8 cellular contexts compared by ENCODE assay signal in the genomic region with DNA sequence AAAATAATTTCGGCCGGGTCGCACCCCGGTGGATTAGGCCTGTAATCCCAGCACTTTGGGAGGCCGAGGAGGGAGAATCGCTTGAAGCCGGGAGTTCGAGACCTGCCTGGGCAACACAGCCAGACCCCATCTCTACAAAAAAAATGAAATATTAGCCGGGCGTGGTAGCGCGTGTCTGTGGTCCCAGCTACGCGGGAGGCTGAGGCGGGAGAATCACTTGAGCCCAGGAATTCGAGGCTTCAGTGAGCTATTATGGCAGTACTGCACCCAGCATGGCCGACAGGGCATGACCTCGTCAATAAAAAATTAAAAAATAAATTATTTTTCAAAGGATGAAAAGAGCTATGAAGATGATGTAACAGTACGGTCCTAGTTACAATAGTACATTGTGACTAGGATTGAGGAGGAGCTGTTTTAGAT.
DNase-seq lines count a peak whose midpoint lies in the region; ATAC-seq and TF ChIP-seq lines count a peak whose summit lies in the region.

No MANE protein-coding gene starts in this region.

- peaks cover 21% of the 10 kb centered on the region for H3K36me3 ChIP-seq in neuron (ENCODE audit: insufficient read depth, low read length)

- no peak overlapping the region for H2AFZ ChIP-seq in neuron (ENCODE audit: low read depth, low read length)

- no peaks in the 10 kb centered on the region for H3K27me3 ChIP-seq in neuron (ENCODE audit: insufficient read depth, low read length)

- TF ChIP-seq POLR2A in NB4 (IDR thresholded peaks at IDR 0.05; ENCODE audit: extremely low read depth, insufficient read length): no peak

- ATAC-seq in HG03095 (IDR thresholded peaks at IDR 0.05; ENCODE audit: unreplicated experiment): no peak

- DNase-seq in COLO668 (lab: John Stamatoyannopoulos, UW; ENCODE audit: unreplicated experiment) (peak; percentile 15), NB4 (ENCODE audit: low read depth) (no peak), ecto neural progenitor cell (ENCODE audit: low spot score) (peak; percentile 51), HCEC 1CT (no peak), NCI-H446 (lab: John Stamatoyannopoulos, UW) (no peak)
- DNase-seq in activated CD4-positive, CD25-positive, alpha-beta regulatory T cell (lab: John Stamatoyannopoulos, UW): no peak

- no peak for TF ChIP-seq CTCF in NB4 (IDR thresholded peaks at IDR 0.05; ENCODE audit: low read depth, low read length)

- H3K4me3 ChIP-seq in NB4 (ENCODE audit: low read depth, low read length): peak overlapping the region; percentile 99
- peak overlapping the region; percentile 93 for H3K4me3 ChIP-seq in neuron (ENCODE audit: low read length)

- peaks cover 9% of the 10 kb centered on the region for H3K4me1 ChIP-seq in neuron (ENCODE audit: insufficient read depth, low read length)

- H3K9me3 ChIP-seq in neuron (ENCODE audit: low read length): no peaks in the 10 kb centered on the region

Comparison
In these comparisons a context has a peak if more than half of its experiments do, and no peak if none do; other contexts are left out.
1. DNase-seq: peak in COLO668 (single experiment) and ecto neural progenitor cell (single experiment); none in NB4 (single experiment), HCEC 1CT (single experiment), NCI-H446 (0 of 2) and activated CD4-positive, CD25-positive, alpha-beta regulatory T cell (0 of 4).